8 cellular contexts compared by ENCODE assay signal in the genomic region with DNA sequence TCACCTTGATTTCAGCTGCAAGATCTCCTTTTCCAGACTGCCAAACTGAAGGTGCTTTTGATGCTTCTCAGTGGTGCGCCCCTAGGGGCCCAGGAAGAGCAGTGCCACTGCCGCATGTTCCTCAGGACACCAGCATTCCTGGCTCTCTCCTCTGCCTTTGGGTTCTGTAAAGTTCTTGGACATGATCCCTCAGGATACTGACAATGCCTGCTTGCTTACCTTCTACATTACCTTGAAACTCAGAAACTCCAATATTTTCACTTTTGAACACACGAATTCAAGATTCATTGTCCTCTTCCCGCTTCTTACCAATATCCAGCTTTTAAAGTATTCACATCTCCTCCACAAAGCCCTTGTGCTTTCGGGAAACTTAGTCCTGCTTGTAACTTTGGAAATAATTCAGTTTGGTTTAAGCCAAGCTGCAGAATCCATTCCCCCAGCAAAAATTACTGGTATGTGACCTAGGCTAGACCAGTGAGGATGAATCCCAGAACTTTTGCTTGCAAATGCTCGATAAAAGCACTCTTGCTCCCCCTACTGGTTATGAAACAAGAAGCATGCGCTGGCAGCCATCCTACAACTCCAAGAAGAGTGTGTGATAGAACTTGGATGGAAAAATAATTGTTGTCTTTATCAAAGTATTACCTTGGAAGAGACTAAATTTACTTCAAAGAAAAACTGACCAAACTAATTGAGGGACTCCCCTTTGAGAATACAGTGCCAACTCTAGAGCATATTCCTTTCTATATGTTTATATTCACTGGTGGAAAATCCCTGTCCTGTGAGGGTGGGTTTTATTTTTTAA. TPM values are rescaled to one million over a fixed set of nuclear protein-coding genes. Genes with fewer than 3 reads are reported as not detected.
A peak's percentile ranks its signal among the peaks of the same experiment; 100 is the strongest.
DNase-seq lines count a peak whose midpoint lies in the region; ATAC-seq and TF ChIP-seq lines count a peak whose summit lies in the region.

No MANE protein-coding gene starts in this region.

- 5 to 8% (median 7%) methylated on average over 7 of the region's 7 CpGs for WGBS in ovary, 3 donors

- peaks cover 6% of the 10 kb centered on the region for H3K4me1 ChIP-seq in HUES6 (ENCODE audit: control insufficient read depth, insufficient read depth, low read length)
- no peaks in the 10 kb centered on the region for H3K4me1 ChIP-seq in ovary (ENCODE audit: insufficient read depth)

- H3K27me3 ChIP-seq in HUES6 (ENCODE audit: control insufficient read depth, insufficient read depth, low read length), result no peaks in the 10 kb centered on the region
- H3K27me3 ChIP-seq in ovary, result no peaks in the 10 kb centered on the region

- H3K27ac ChIP-seq in HUES6 (ENCODE audit: low read depth, low read length) (no peak overlapping the region), ovary (peak overlapping the region in 1 of 2 donors; percentile 27)

- no peak overlapping the region for H3K9ac ChIP-seq in HUES6 (ENCODE audit: low read length)

- peak; percentile 11 to 43 (median 40) for TF ChIP-seq CTCF in ovary (IDR thresholded peaks at IDR 0.05)

- intact Hi-C loops in ovary (cut with DNase I), result no loop called here

- DNase-seq in G401 (ENCODE audit: low spot score), result peak; percentile 75
- DNase-seq in OCI-M1 (lab: John Stamatoyannopoulos, UW), result peak; percentile 86
- peak; percentile 43 for DNase-seq in activated naive CD4-positive, alpha-beta T cell treated with Interleukin-2 at 50 U/mL for 16 hours
- peak; percentile 51 for DNase-seq in glomerular endothelial cell (ENCODE audit: extremely low read depth, low read depth, low spot score)
- DNase-seq in ovary, result peak; percentile 52 to 81 (median 72)
- no peak for DNase-seq in mesenteric fat pad (ENCODE audit: low spot score)

- no peaks in the 10 kb centered on the region for H3K36me3 ChIP-seq in HUES6 (ENCODE audit: control insufficient read depth, insufficient read depth, low read length)
- no peaks in the 10 kb centered on the region for H3K36me3 ChIP-seq in ovary

- in situ Hi-C loops in G401 (cut with HindIII; ENCODE audit: low sequenced_read_pairs), result no loop called here

- H3K4me3 ChIP-seq in HUES6 (ENCODE audit: low read depth, low read length), result peak overlapping the region; percentile 42
- peak overlapping the region; percentile 11 for H3K4me3 ChIP-seq in ovary

- TF ChIP-seq POLR2A in ovary (IDR thresholded peaks at IDR 0.05), result no peak

- peak; percentile 24 for ATAC-seq in GM21576 (IDR thresholded peaks at IDR 0.05; ENCODE audit: unreplicated experiment)

- TF ChIP-seq EP300 in ovary (IDR thresholded peaks at IDR 0.05), result no peak

- no peaks in the 10 kb centered on the region for H3K9me3 ChIP-seq in HUES6 (ENCODE audit: control insufficient read depth, insufficient read depth, low read depth, low read length)
- no peaks in the 10 kb centered on the region for H3K9me3 ChIP-seq in ovary

RNA-seq across cellular contexts. Expression of a gene that starts 16.5 kb away (rescaled TPM):
- not detected in 2 replicates for total RNA-seq in G401 (2014; rRNA removed; shearing (Covaris generic))
- total RNA-seq in glomerular endothelial cell (not detected in 2 replicates), ovary (under 1 TPM in 1 of 7 donors, not detected in 6; 0.25 TPM), mesenteric fat pad (not detected)
- polyA plus RNA-seq in ovary, result not detected

RNA-seq across cellular contexts. Expression of a gene that starts 51.2 kb away (rescaled TPM):
- total RNA-seq in G401 (2014; rRNA removed; shearing (Covaris generic)), result 0.78 and 1.5 TPM in 2 replicates
- total RNA-seq in glomerular endothelial cell (5.1 and 15.0 TPM in 2 replicates), ovary (10 to 100 TPM in 1 of 7 donors, 1 to 10 TPM in 6; 6.5 to 13.9 (median 7.9) TPM), mesenteric fat pad (17.0 TPM)
- polyA plus RNA-seq in ovary, result 10 to 100 TPM in 1 of 2 donors, 1 to 10 TPM in 1; 7.6 to 19.3 TPM

RNA-seq across cellular contexts. Expression of a gene that starts 54.4 kb away (rescaled TPM):
- total RNA-seq in G401 (2014; rRNA removed; shearing (Covaris generic)), result 32.9 and 50.6 TPM in 2 replicates
- total RNA-seq in glomerular endothelial cell (34.5 and 38.1 TPM in 2 replicates), ovary (10 to 100 TPM; 25.6 to 45.2 (median 39.5) TPM), mesenteric fat pad (58.7 TPM)
- 10 to 100 TPM; 19.7 to 55.6 TPM for polyA plus RNA-seq in ovary
